33 cellular contexts compared by ENCODE assay signal in the genomic region with DNA sequence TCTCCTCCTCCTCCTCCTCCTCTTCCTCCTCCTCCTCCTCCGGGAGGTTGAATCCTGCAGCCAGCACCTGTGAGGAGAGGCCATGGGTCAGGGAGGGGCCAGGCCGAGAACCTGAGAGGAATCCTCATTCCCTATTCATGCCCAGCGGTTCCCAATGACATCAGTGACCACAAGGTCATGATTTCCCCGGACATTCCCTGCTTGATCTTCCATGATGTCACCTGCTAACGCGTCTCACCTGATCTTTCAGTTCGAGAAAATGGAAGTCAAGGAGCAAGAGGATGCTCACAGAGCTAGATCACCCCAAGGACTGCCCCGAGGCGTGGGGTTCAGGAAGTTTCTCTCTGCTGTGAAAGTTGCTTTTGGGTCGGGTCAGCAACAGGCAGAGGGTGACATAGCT. TPM values are rescaled to one million over a fixed set of nuclear protein-coding genes. Genes with fewer than 3 reads are reported as not detected.
DNase-seq lines count a peak whose midpoint lies in the region; ATAC-seq and TF ChIP-seq lines count a peak whose summit lies in the region.
"Had no signal": no experiment of that assay in that cellular context is flagged by ENCODE, and none has a peak within 500 bp of the region (broad histone marks: within the 10 kb centered on the region; RNA-seq: fewer than 3 reads in every experiment).

No MANE protein-coding gene starts in this region.

- no peaks in the 10 kb centered on the region for H3K27me3 ChIP-seq in neutrophil
- H3K27me3 ChIP-seq: adrenal gland, left lung, thyroid gland had no signal

- H3K27me3 Mint-ChIP-seq in CD14-positive monocyte (ENCODE audit: low read depth in 3 of 3), result no peaks in the 10 kb centered on the region
- H3K27me3 Mint-ChIP-seq in activated CD8-positive, alpha-beta T cell treated with anti-CD3 and anti-CD28 coated beads for 36 hours, result no peaks in the 10 kb centered on the region
- no peaks in the 10 kb centered on the region for H3K27me3 Mint-ChIP-seq in stimulated activated memory B cell treated with anti-CD40 and anti-IgM and Interleukin-4, amounts not matched to agents 10 μg/mL and 1 μg/mL and 100 μg/mL, for 72 hours
- H3K27me3 Mint-ChIP-seq: activated CD4-positive, alpha-beta T cell treated with anti-CD3 and anti-CD28 coated beads, Interleukin-2, amount 10 ng/mL, durations not matched to agents 24 days and 14 days; activated CD8-positive, alpha-beta memory T cell treated with anti-CD3 and anti-CD28 coated beads, Interleukin-2, amount 10 ng/mL, durations not matched to agents 7 days and 5 days; dendritic cell treated with granulocyte-macrophage colony-stimulating factor and Interleukin-4, amounts not matched to agents 40 ng/mL and 50 ng/mL, for 4 days; memory B cell had no signal

- peaks cover 45 to 60% of the 10 kb centered on the region in 2 donors for H3K36me3 Mint-ChIP-seq in CD14-positive monocyte
- peaks cover 4% of the 10 kb centered on the region for H3K36me3 Mint-ChIP-seq in activated CD8-positive, alpha-beta T cell treated with anti-CD3 and anti-CD28 coated beads for 36 hours (ENCODE audit: low read depth)
- H3K36me3 Mint-ChIP-seq in stimulated activated memory B cell treated with anti-CD40 and anti-IgM and Interleukin-4, amounts not matched to agents 10 μg/mL and 1 μg/mL and 100 μg/mL, for 72 hours, result no peaks in the 10 kb centered on the region
- H3K36me3 Mint-ChIP-seq: brain, memory B cell had no signal

- intact Hi-C loops in CD14-positive monocyte (cut with micrococcal nuclease), result loop anchor here in 1 of 2 donors (5.0 kb wide), 1 partner anchor 47 kb away; no protein-coding TSS in a partner anchor
- intact Hi-C loops in activated CD8-positive, alpha-beta T cell treated with anti-CD3 and anti-CD28 coated beads for 36 hours (cut with micrococcal nuclease), result no loop called here

- no peak for ATAC-seq in activated CD8-positive, alpha-beta T cell treated with anti-CD3 and anti-CD28 coated beads for 36 hours
- no peak for ATAC-seq in stimulated activated memory B cell treated with anti-CD40 and anti-IgM and Interleukin-4, amounts not matched to agents 10 μg/mL and 1 μg/mL and 100 μg/mL, for 72 hours
- ATAC-seq: activated CD8-positive, alpha-beta memory T cell treated with anti-CD3 and anti-CD28 coated beads, Interleukin-2, amount 10 ng/mL, durations not matched to agents 7 days and 5 days; activated T-cell treated with anti-CD3 and anti-CD28 coated beads, Interleukin-2, amount 50 U/mL, for 4 hours; left lung; Panc1; sciatic nerve had no signal

- POLR2A ChIA-PET in GM10248 (lab: Yijun Ruan, JAX), result no interaction called here
- POLR2A ChIA-PET in activated CD8-positive, alpha-beta T cell treated with anti-CD3 and anti-CD28 coated beads for 36 hours (lab: Charles Lee), result no interaction called here

- peak overlapping the region; percentile 100 for H3K27ac ChIP-seq in neutrophil
- H3K27ac ChIP-seq: adrenal gland, HL-60, left lung, prostate gland, stomach, WERI-Rb-1 had no signal

- H3K4me1 ChIP-seq in neutrophil (ENCODE audit: control insufficient read depth in 1 of 2, insufficient read depth in 1 of 2, low read depth in 1 of 2, low read length in 1 of 2), result peaks cover 27 to 35% of the 10 kb centered on the region in 2 experiments
- H3K4me1 ChIP-seq: adrenal gland, HAP-1, prostate gland had no signal

- no peak overlapping the region for H3K4me3 ChIP-seq in neutrophil (ENCODE audit: low read depth in 1 of 2, low read length in 1 of 2)
- H3K4me3 ChIP-seq: adrenal gland, HAP-1, left lung, MG63, prostate gland, stomach, thyroid gland had no signal

- no peaks in the 10 kb centered on the region for H3K9me3 ChIP-seq in neutrophil
- H3K9me3 ChIP-seq: adrenal gland, HAP-1, left lung, MG63, prostate gland, stomach, thyroid gland had no signal

- peaks cover 0 to 3% (median 0%) of the 10 kb centered on the region in 7 donors for H3K9me3 Mint-ChIP-seq in CD14-positive monocyte
- H3K9me3 Mint-ChIP-seq in activated CD8-positive, alpha-beta T cell treated with anti-CD3 and anti-CD28 coated beads for 36 hours, result no peaks in the 10 kb centered on the region
- no peaks in the 10 kb centered on the region for H3K9me3 Mint-ChIP-seq in stimulated activated memory B cell treated with anti-CD40 and anti-IgM and Interleukin-4, amounts not matched to agents 10 μg/mL and 1 μg/mL and 100 μg/mL, for 72 hours
- H3K9me3 Mint-ChIP-seq: activated CD4-positive, alpha-beta T cell treated with anti-CD3 and anti-CD28 coated beads, Interleukin-2, amount 10 ng/mL, durations not matched to agents 24 days and 14 days; activated T-cell treated with anti-CD3 and anti-CD28 coated beads, Interleukin-2, amount 50 U/mL, for 4 hours; brain; dendritic cell treated with granulocyte-macrophage colony-stimulating factor and Interleukin-4, amounts not matched to agents 40 ng/mL and 50 ng/mL, for 4 days; memory B cell had no signal

- CTCF ChIA-PET in GM10248 (lab: Yijun Ruan, JAX), result no interaction called here
- CTCF ChIA-PET in activated CD8-positive, alpha-beta T cell treated with anti-CD3 and anti-CD28 coated beads for 36 hours (lab: Charles Lee), result no interaction called here

- H3K4me1 Mint-ChIP-seq in CD14-positive monocyte, result peaks cover 48% of the 10 kb centered on the region
- H3K4me1 Mint-ChIP-seq in activated CD8-positive, alpha-beta T cell treated with anti-CD3 and anti-CD28 coated beads for 36 hours (ENCODE audit: low read depth), result peaks cover 33% of the 10 kb centered on the region
- H3K4me1 Mint-ChIP-seq in stimulated activated memory B cell treated with anti-CD40 and anti-IgM and Interleukin-4, amounts not matched to agents 10 μg/mL and 1 μg/mL and 100 μg/mL, for 72 hours, result peaks cover 30% of the 10 kb centered on the region
- H3K4me1 Mint-ChIP-seq: brain had no signal

- peaks cover 59% of the 10 kb centered on the region for H3K36me3 ChIP-seq in neutrophil
- H3K36me3 ChIP-seq: adrenal gland, HAP-1, MG63, prostate gland, thyroid gland, WERI-Rb-1 had no signal

- TF ChIP-seq CTCF in CD14-positive monocyte (IDR thresholded peaks at IDR 0.05) (no peak), GM10248 (IDR thresholded peaks at IDR 0.05; ENCODE audit: control extremely low read depth, extremely low read depth, low read depth, missing control alignments) (no peak), neutrophil (IDR thresholded peaks at IDR 0.05) (no peak)
- no peak for TF ChIP-seq CTCF in activated CD8-positive, alpha-beta T cell treated with anti-CD3 and anti-CD28 coated beads for 36 hours (IDR thresholded peaks at IDR 0.05)

- no peak for DNase-seq in CD14-positive monocyte (ENCODE audit: low spot score)
- DNase-seq in GM10248 (ENCODE audit: extremely low spot score), result peak; percentile 19
- no peak for DNase-seq in activated CD8-positive, alpha-beta T cell treated with anti-CD3 and anti-CD28 coated beads for 36 hours
- no peak for DNase-seq in activated CD4-positive, CD25-positive, alpha-beta regulatory T cell (lab: John Stamatoyannopoulos, UW)
- DNase-seq in NCI-H69 (lab: John Stamatoyannopoulos, UW), result no peak
- DNase-seq: activated CD4-positive, alpha-beta T cell treated with anti-CD3 and anti-CD28 coated beads, Interleukin-2, amount 10 ng/mL, durations not matched to agents 24 days and 14 days; activated CD8-positive, alpha-beta memory T cell treated with anti-CD3 and anti-CD28 coated beads, Interleukin-2, amount 10 ng/mL, durations not matched to agents 7 days and 5 days; activated T-cell treated with anti-CD3 and anti-CD28 coated beads, Interleukin-2, amount 50 U/mL, for 4 hours; adrenal gland; erythroblast; KG1; left lung; MG63; NCI-H1105 treated with DMSO at 0.1 percent for 48 hours; NCI-H2029; NCI-H524 treated with DMSO at 0.1 percent for 48 hours; nucleus accumbens; stimulated activated CD8-positive, alpha-beta memory T cell treated with anti-CD3 and anti-CD28 coated beads, Interleukin-4, amount 100 ng/mL, for 48 hours; stomach; SW 1271; T1000; thyroid gland; WERI-Rb-1 had no signal

- no peak overlapping the region for H3K4me3 Mint-ChIP-seq in CD14-positive monocyte
- H3K4me3 Mint-ChIP-seq in activated CD8-positive, alpha-beta T cell treated with anti-CD3 and anti-CD28 coated beads for 36 hours, result no peak overlapping the region
- no peak overlapping the region for H3K4me3 Mint-ChIP-seq in stimulated activated memory B cell treated with anti-CD40 and anti-IgM and Interleukin-4, amounts not matched to agents 10 μg/mL and 1 μg/mL and 100 μg/mL, for 72 hours
- H3K4me3 Mint-ChIP-seq: activated CD4-positive, alpha-beta T cell treated with anti-CD3 and anti-CD28 coated beads, Interleukin-2, amount 10 ng/mL, durations not matched to agents 24 days and 14 days; activated CD8-positive, alpha-beta memory T cell treated with anti-CD3 and anti-CD28 coated beads, Interleukin-2, amount 10 ng/mL, durations not matched to agents 7 days and 5 days; activated T-cell treated with anti-CD3 and anti-CD28 coated beads, Interleukin-2, amount 50 U/mL, for 4 hours; brain; dendritic cell treated with granulocyte-macrophage colony-stimulating factor and Interleukin-4, amounts not matched to agents 40 ng/mL and 50 ng/mL, for 4 days; memory B cell had no signal

- H3K27ac Mint-ChIP-seq in CD14-positive monocyte, result peak overlapping the region in 6 of 7 donors; percentile 51 to 90 (median 79)
- peak overlapping the region; percentile 16 for H3K27ac Mint-ChIP-seq in activated CD8-positive, alpha-beta T cell treated with anti-CD3 and anti-CD28 coated beads for 36 hours
- no peak overlapping the region for H3K27ac Mint-ChIP-seq in stimulated activated memory B cell treated with anti-CD40 and anti-IgM and Interleukin-4, amounts not matched to agents 10 μg/mL and 1 μg/mL and 100 μg/mL, for 72 hours
- H3K27ac Mint-ChIP-seq: activated CD4-positive, alpha-beta T cell treated with anti-CD3 and anti-CD28 coated beads, Interleukin-2, amount 10 ng/mL, durations not matched to agents 24 days and 14 days; activated CD8-positive, alpha-beta memory T cell treated with anti-CD3 and anti-CD28 coated beads, Interleukin-2, amount 10 ng/mL, durations not matched to agents 7 days and 5 days; brain; dendritic cell treated with granulocyte-macrophage colony-stimulating factor and Interleukin-4, amounts not matched to agents 40 ng/mL and 50 ng/mL, for 4 days; memory B cell had no signal

RNA-seq across cellular contexts. Expression of a gene that starts 5.4 kb away (rescaled TPM):
- 1 to 10 TPM; 1.9 to 3.8 TPM for polyA plus RNA-seq in CD14-positive monocyte
- total RNA-seq in activated CD8-positive, alpha-beta T cell treated with anti-CD3 and anti-CD28 coated beads for 36 hours, result 1 to 10 TPM; 5.5 TPM

RNA-seq across cellular contexts. Expression of a gene that starts 6.8 kb away (rescaled TPM):
- polyA plus RNA-seq in CD14-positive monocyte, result 1 to 10 TPM in 1 of 2 donors, under 1 TPM in 1; 0.43 to 1.2 TPM
- total RNA-seq in activated CD8-positive, alpha-beta T cell treated with anti-CD3 and anti-CD28 coated beads for 36 hours, result not detected
- total RNA-seq: activated CD4-positive, alpha-beta T cell treated with anti-CD3 and anti-CD28 coated beads, Interleukin-2, amount 10 ng/mL, durations not matched to agents 24 days and 14 days; activated CD8-positive, alpha-beta memory T cell treated with anti-CD3 and anti-CD28 coated beads, Interleukin-2, amount 10 ng/mL, durations not matched to agents 7 days and 5 days; prostate gland; sciatic nerve; stomach had no signal

RNA-seq across cellular contexts. Expression of a gene that starts 8.0 kb away (rescaled TPM):
- polyA plus RNA-seq in CD14-positive monocyte, result 10 to 100 TPM; 37.0 to 50.2 TPM
- total RNA-seq in activated CD8-positive, alpha-beta T cell treated with anti-CD3 and anti-CD28 coated beads for 36 hours, result 10 to 100 TPM; 24.2 to 30.2 TPM

RNA-seq across cellular contexts. Expression of a gene that starts 27.7 kb away (rescaled TPM):
- polyA plus RNA-seq in CD14-positive monocyte, result not detected
- not detected for total RNA-seq in activated CD8-positive, alpha-beta T cell treated with anti-CD3 and anti-CD28 coated beads for 36 hours
- total RNA-seq: activated CD4-positive, alpha-beta T cell treated with anti-CD3 and anti-CD28 coated beads, Interleukin-2, amount 10 ng/mL, durations not matched to agents 24 days and 14 days; activated CD8-positive, alpha-beta memory T cell treated with anti-CD3 and anti-CD28 coated beads, Interleukin-2, amount 10 ng/mL, durations not matched to agents 7 days and 5 days; activated T-cell treated with anti-CD3 and anti-CD28 coated beads, Interleukin-2, amount 50 U/mL, for 4 hours; left lung; prostate gland; sciatic nerve; stomach; thyroid gland had no signal

RNA-seq across cellular contexts. Expression of a gene that starts 38.9 kb away (rescaled TPM):
- polyA plus RNA-seq in CD14-positive monocyte, result 1 to 10 TPM in 1 of 2 donors, not detected in 1; 1.9 TPM
- total RNA-seq in activated CD8-positive, alpha-beta T cell treated with anti-CD3 and anti-CD28 coated beads for 36 hours, result not detected
- total RNA-seq: activated CD4-positive, alpha-beta T cell treated with anti-CD3 and anti-CD28 coated beads, Interleukin-2, amount 10 ng/mL, durations not matched to agents 24 days and 14 days; activated CD8-positive, alpha-beta memory T cell treated with anti-CD3 and anti-CD28 coated beads, Interleukin-2, amount 10 ng/mL, durations not matched to agents 7 days and 5 days had no signal
